In genomic region chr10:125024496-125025234, GRCh38 we compare ENCODE assay signal across 13 cellular contexts.
DNase-seq lines count a peak whose midpoint lies in the region; ATAC-seq, FAIRE-seq and TF ChIP-seq lines count a peak whose summit lies in the region.
"Had no signal": no experiment of that assay in that cellular context is flagged by ENCODE, and none has a peak within 500 bp of the region (broad histone marks: within the 10 kb centered on the region; RNA-seq: fewer than 3 reads in every experiment).

No MANE protein-coding gene starts in this region.

- H3K9me1 ChIP-seq in endothelial cell of umbilical vein (replicated peaks; ENCODE audit: control insufficient read depth, extremely low read depth, insufficient read depth, low read length) = no peaks in the 10 kb centered on the region

- CTCF ChIA-PET in HEK293 (lab: Yijun Ruan, JAX) = interaction anchor here (1.1 kb wide), 1 partner anchor 33 kb away, joined by 3 read pairs; no protein-coding TSS in a partner anchor
- CTCF ChIA-PET in endothelial cell of umbilical vein (lab: Charles Lee) = interaction anchor here (1.2 kb wide), 1 partner anchor 24 kb away, joined by 3 read pairs; no protein-coding TSS in a partner anchor

- BruUV-seq in endothelial cell of umbilical vein (replicated peaks; lab: Mats Ljungman, UMichigan) = no TSS peak

- H3K4me1 ChIP-seq in HEK293 (ENCODE audit: control insufficient read depth, insufficient read depth, low read length) (peaks cover 18% of the 10 kb centered on the region), endothelial cell of umbilical vein (ENCODE audit: control insufficient read depth, extremely low read depth, insufficient read depth, low read length) (peaks cover 9% of the 10 kb centered on the region), colonic mucosa (peaks cover 19% of the 10 kb centered on the region)

- peaks cover 73% of the 10 kb centered on the region for H3K79me2 ChIP-seq in endothelial cell of umbilical vein (ENCODE audit: control insufficient read depth, insufficient read depth, low read length)

- H3K4me2 ChIP-seq in endothelial cell of umbilical vein (ENCODE audit: insufficient read depth, low read length) = peak overlapping the region; percentile 4
- H3K4me2 ChIP-seq: smooth muscle cell had no signal

- peak overlapping the region; percentile 83 for H3K27ac ChIP-seq in HEK293 (ENCODE audit: extremely low read depth, low read depth, low read length)
- no peak overlapping the region for H3K27ac ChIP-seq in endothelial cell of umbilical vein (ENCODE audit: insufficient read depth, low read depth, low read length)
- H3K27ac ChIP-seq in colonic mucosa = no peak overlapping the region

- no peak for TF ChIP-seq POLR2A in endothelial cell of umbilical vein (IDR thresholded peaks at IDR 0.05; ENCODE audit: low read depth, low read length)

- H4K20me1 ChIP-seq in endothelial cell of umbilical vein (replicated peaks; ENCODE audit: control insufficient read depth, extremely low read depth, insufficient read depth, low read length) = no peaks in the 10 kb centered on the region

- no peaks in the 10 kb centered on the region for H3K9me3 ChIP-seq in HEK293 (ENCODE audit: control insufficient read depth, insufficient read depth, low read depth, low read length)
- H3K9me3 ChIP-seq in endothelial cell of umbilical vein (replicated peaks; ENCODE audit: control insufficient read depth, insufficient read depth, low read length) = no peaks in the 10 kb centered on the region
- H3K9me3 ChIP-seq in colonic mucosa = no peaks in the 10 kb centered on the region

- no peak overlapping the region for H2AFZ ChIP-seq in endothelial cell of umbilical vein (ENCODE audit: low read depth, low read length)

- POLR2A ChIA-PET in HEK293 (lab: Yijun Ruan, JAX) = no interaction called here
- POLR2A ChIA-PET in endothelial cell of umbilical vein (lab: Charles Lee) = no interaction called here

- FAIRE-seq in endothelial cell of umbilical vein (lab: Jason Lieb, UNC) = peak; percentile 52

- TF ChIP-seq CTCF in HEK293 (tag by site-specific recombination; IDR thresholded peaks at IDR 0.05) (no peak), endothelial cell of umbilical vein (IDR thresholded peaks at IDR 0.05; ENCODE audit: extremely low read depth in 1 of 2, insufficient read depth in 1 of 2, low read depth in 1 of 2, low read length in 2 of 2) (no peak), colonic mucosa (IDR thresholded peaks at IDR 0.05) (no peak)

- H3K36me3 ChIP-seq in HEK293 (ENCODE audit: control insufficient read depth in 2 of 2, insufficient read depth in 1 of 2, low read length in 2 of 2) = peaks cover 0 to 32% of the 10 kb centered on the region in 2 experiments; a peak in 1 of 3 replicates
- H3K36me3 ChIP-seq in endothelial cell of umbilical vein (ENCODE audit: control insufficient read depth in 2 of 2, extremely low read depth in 1 of 2, insufficient read depth in 2 of 2, low read length in 2 of 2) = peaks cover 3 to 33% of the 10 kb centered on the region in 2 experiments
- peaks cover 9% of the 10 kb centered on the region for H3K36me3 ChIP-seq in colonic mucosa

- dilution Hi-C loops in endothelial cell of umbilical vein (cut with MboI; ENCODE audit: extremely low pct_ligation_motif_present, low sequenced_read_pairs) = no loop called here

- H3K27me3 ChIP-seq in endothelial cell of umbilical vein (ENCODE audit: control insufficient read depth in 2 of 2, insufficient read depth in 2 of 2, low read length in 2 of 2) (no peaks in the 10 kb centered on the region), colonic mucosa (no peaks in the 10 kb centered on the region)

- peak; percentile 13 for DNase-seq in NCI-H524 treated with DMSO at 0.1 percent for 48 hours (lab: John Stamatoyannopoulos, UW)
- peak; percentile 58 for DNase-seq in endothelial cell of umbilical vein (ENCODE audit: low read depth, low spot score)
- peak; percentile 55 for DNase-seq in retina
- DNase-seq in colonic mucosa = no peak
- DNase-seq in islet precursor cell = no peak
- no peak for DNase-seq in SW 1271 (lab: John Stamatoyannopoulos, UW)
- DNase-seq: activated gamma-delta T cell treated with Interleukin-2 at 50 U/mL for 16 hours, EL, T-helper 9 cell had no signal

- ATAC-seq in GM21529 (IDR thresholded peaks at IDR 0.05; ENCODE audit: unreplicated experiment) = no peak
- ATAC-seq: stimulated activated effector memory CD8-positive, alpha-beta T cell treated with anti-CD3 and anti-CD28 coated beads, Interleukin-12 subunit alpha, Interleukin-12 subunit beta, amount 100 ng/mL, for 72 hours had no signal

- no peak overlapping the region for H3K4me3 ChIP-seq in HEK293 (ENCODE audit: low read depth, low read length)
- H3K4me3 ChIP-seq in endothelial cell of umbilical vein (replicated peaks in 1 of 3; ENCODE audit: insufficient read depth in 1 of 3, low read depth in 1 of 3, low read length in 3 of 3) = no peak overlapping the region
- H3K4me3 ChIP-seq in colonic mucosa = no peak overlapping the region
- H3K4me3 ChIP-seq: smooth muscle cell had no signal

- H3K9ac ChIP-seq in endothelial cell of umbilical vein (replicated peaks; ENCODE audit: extremely low read depth, insufficient read depth, low read length) = no peak overlapping the region
- H3K9ac ChIP-seq in colonic mucosa (ENCODE audit: low read depth in 2 of 2, low read length in 2 of 2) = no peak overlapping the region

- intact Hi-C loops in endothelial cell of umbilical vein (cut with micrococcal nuclease) (no loop called here), colonic mucosa (cut with DNase I) (no loop called here)

TF ChIP-seq in HEK293, 187 proteins besides CTCF, POLR2A, EP300 and RAD21 (continues in another document):
- TF ChIP-seq ZNF394 (tag by site-specific recombination; IDR thresholded peaks at IDR 0.05; ENCODE audit: borderline replicate concordance) (no peak), ZNF473 (tag by site-specific recombination; IDR thresholded peaks at IDR 0.05) (no peak), ZBTB44 (tag by site-specific recombination; IDR thresholded peaks at IDR 0.05) (no peak), ZNF175 (tag by site-specific recombination; IDR thresholded peaks at IDR 0.05) (no peak), BCL11A (tag by site-specific recombination; IDR thresholded peaks at IDR 0.05; ENCODE audit: low read depth) (no peak), ZNF354C (tag by site-specific recombination; IDR thresholded peaks at IDR 0.05; ENCODE audit: borderline replicate concordance, low read depth) (no peak)

TF ChIP-seq in endothelial cell of umbilical vein, 7 proteins besides CTCF, POLR2A, EP300 and RAD21:
- no peak for TF ChIP-seq FOS (IDR thresholded peaks at IDR 0.05; ENCODE audit: borderline replicate concordance, insufficient read depth, low read length)
- TF ChIP-seq POLR2AphosphoS5 (IDR thresholded peaks at IDR 0.05; ENCODE audit: insufficient read depth, low read depth, low read length) = no peak
- TF ChIP-seq MAX (IDR thresholded peaks at IDR 0.05; ENCODE audit: insufficient read depth, insufficient read length) = no peak
- TF ChIP-seq EZH2 (IDR thresholded peaks at IDR 0.05; ENCODE audit: borderline replicate concordance, low read depth, low read length, severe bottlenecking) = no peak
- TF ChIP-seq GATA2 (IDR thresholded peaks at IDR 0.05; ENCODE audit: insufficient read depth, insufficient read length, low read depth, low read length) = no peak
- no peak for TF ChIP-seq MYC (IDR thresholded peaks at IDR 0.05; ENCODE audit: low read depth, low read length)
- no peak for TF ChIP-seq JUN (IDR thresholded peaks at IDR 0.05; ENCODE audit: borderline replicate concordance, insufficient read depth, insufficient read length, low read depth)

Comparison
In these comparisons a context has a peak if more than half of its experiments do, and no peak if none do; other contexts are left out.
1. DNase-seq: peak in NCI-H524 treated with DMSO at 0.1 percent for 48 hours (single experiment), endothelial cell of umbilical vein (single experiment) and retina (single experiment); none in colonic mucosa (single experiment), islet precursor cell (single experiment) and SW 1271 (0 of 2).